29 cellular contexts compared by ENCODE assay signal in the genomic region with DNA sequence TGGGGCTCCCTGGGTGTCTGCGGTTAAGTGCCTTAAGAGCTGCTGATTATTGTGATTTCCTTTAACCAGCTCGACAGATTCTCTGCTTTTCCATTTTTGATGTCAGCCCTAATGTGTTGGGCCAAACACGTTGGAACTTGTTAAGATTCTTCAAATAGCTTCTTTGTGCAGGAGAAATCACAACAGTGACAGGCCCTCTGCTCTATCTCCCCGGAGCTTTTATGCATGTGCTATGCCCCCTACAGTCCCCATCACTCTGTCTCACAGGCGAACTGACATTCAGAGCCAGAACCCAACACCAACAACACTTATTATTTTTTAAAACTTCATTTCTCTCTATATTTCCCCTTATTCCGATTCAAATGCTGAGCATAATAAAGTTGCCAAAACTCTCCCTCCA.
"Had no signal": no experiment of that assay in that cellular context is flagged by ENCODE, and none has a peak within 500 bp of the region (broad histone marks: within the 10 kb centered on the region; RNA-seq: fewer than 3 reads in every experiment).

No MANE protein-coding gene starts in this region.

- H3K36me3 ChIP-seq: adrenal gland, cardiac muscle cell, colonic mucosa, esophagus muscularis mucosa, gastroesophageal sphincter, WERI-Rb-1 had no signal

- H3K27me3 ChIP-seq: adrenal gland, body of pancreas, cardiac muscle cell, colonic mucosa, esophagus muscularis mucosa, gastroesophageal sphincter had no signal

- H3K4me3 ChIP-seq: adrenal gland, body of pancreas, cardiac muscle cell, colonic mucosa, esophagus muscularis mucosa, gastroesophageal sphincter had no signal

- ATAC-seq: activated CD4-positive, CD25-positive, alpha-beta regulatory T cell treated with anti-CD3 and anti-CD28 coated beads, Interleukin-2, amount 50 U/mL, for 24 hours; activated CD8-positive, alpha-beta memory T cell treated with anti-CD3 and anti-CD28 coated beads, Interleukin-2, amount 10 ng/mL, durations not matched to agents 7 days and 5 days; activated CD8-positive, alpha-beta T cell treated with anti-CD3 and anti-CD28 coated beads, Interleukin-2, amount 10 ng/mL, durations not matched to agents 7 days and 5 days; activated naive CD8-positive, alpha-beta T cell treated with anti-CD3 and anti-CD28 coated beads, Interleukin-2, amount 50 U/mL, for 24 hours; body of pancreas; gastroesophageal sphincter; T-cell had no signal

- DNase-seq: activated B cell treated with CpG ODN at 0.5 μM for 24 hours; activated CD4-positive, alpha-beta T cell treated with anti-CD3 and anti-CD28 coated beads for 48 hours; activated CD4-positive, alpha-beta T cell treated with anti-CD3 and anti-CD28 coated beads, Interleukin-2, amount 50 U/mL, for 1 hour; activated CD4-positive, alpha-beta T cell treated with anti-CD3 and anti-CD28 coated beads, Interleukin-2, amount 50 U/mL, for 48 hours; activated CD8-positive, alpha-beta memory T cell treated with anti-CD3 and anti-CD28 coated beads, Interleukin-2, amount 10 ng/mL, durations not matched to agents 7 days and 5 days; activated CD8-positive, alpha-beta memory T cell treated with anti-CD3 and anti-CD28 coated beads, Interleukin-2, amount 50 U/mL, for 4 hours; activated CD8-positive, alpha-beta T cell treated with anti-CD3 and anti-CD28 coated beads, Interleukin-2, amount 10 ng/mL, durations not matched to agents 7 days and 5 days; activated effector memory CD4-positive, alpha-beta T cell treated with anti-CD3 and anti-CD28 coated beads, Interleukin-2, amount 50 U/mL, for 16 hours; activated naive CD4-positive, alpha-beta T cell treated with anti-CD3 and anti-CD28 coated beads for 36 hours; activated naive CD8-positive, alpha-beta T cell treated with anti-CD3 and anti-CD28 coated beads for 36 hours; activated naive CD8-positive, alpha-beta T cell treated with anti-CD3 and anti-CD28 coated beads, Interleukin-2, amount 50 U/mL, for 24 hours; activated T-cell treated with anti-CD3 and anti-CD28 coated beads, Interleukin-2, amount 50 U/mL, for 1 hour; activated T-cell treated with anti-CD3 and anti-CD28 coated beads, Interleukin-2, amount 50 U/mL, for 48 hours; adrenal gland; amygdala; aorta; body of pancreas; central memory CD4-positive, alpha-beta T cell; cerebellar nuclear complex; colonic mucosa; effector CD8-positive, alpha-beta T cell; foreskin melanocyte; T-cell; T-helper 9 cell; WERI-Rb-1 had no signal

- H3K27ac ChIP-seq: adrenal gland, body of pancreas, cardiac muscle cell, colonic mucosa, esophagus muscularis mucosa, gastroesophageal sphincter, WERI-Rb-1 had no signal

- H3K9me3 ChIP-seq: adrenal gland, body of pancreas, colonic mucosa, esophagus muscularis mucosa, gastroesophageal sphincter had no signal

- H3K4me1 ChIP-seq: adrenal gland, body of pancreas, colonic mucosa, esophagus muscularis mucosa, gastroesophageal sphincter had no signal
